1 cellular context compared by ENCODE assay signal in the genomic region with DNA sequence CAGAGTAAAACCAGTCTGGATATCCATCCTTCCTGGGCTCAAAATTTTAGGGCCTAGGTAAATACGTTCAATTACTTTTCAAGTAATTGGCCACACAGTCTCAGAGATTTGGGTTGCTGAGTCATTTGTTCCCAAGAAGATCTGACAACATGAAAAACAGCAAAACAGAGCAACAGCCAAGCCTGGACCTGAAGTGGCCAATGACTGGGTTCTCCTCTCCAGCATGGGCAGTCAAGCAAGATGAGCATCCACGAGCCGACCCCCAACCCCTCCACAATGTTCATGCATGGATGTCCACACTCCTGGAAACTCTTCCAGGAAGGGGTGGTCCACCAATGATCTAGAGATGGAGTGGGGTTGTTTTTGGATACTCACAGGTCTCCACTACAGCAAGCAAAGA.
TF ChIP-seq lines count a peak whose summit lies in the region.

No MANE protein-coding gene starts in this region.

TF ChIP-seq in endothelial cell of umbilical vein, 7 proteins besides CTCF, POLR2A, EP300 and RAD21:
- TF ChIP-seq POLR2AphosphoS5 (IDR thresholded peaks at IDR 0.05; ENCODE audit: insufficient read depth, low read depth, low read length), result no peak
- TF ChIP-seq FOS (IDR thresholded peaks at IDR 0.05; ENCODE audit: borderline replicate concordance, insufficient read depth, low read length), result no peak
- no peak for TF ChIP-seq JUN (IDR thresholded peaks at IDR 0.05; ENCODE audit: borderline replicate concordance, insufficient read depth, insufficient read length, low read depth)
- no peak for TF ChIP-seq GATA2 (IDR thresholded peaks at IDR 0.05; ENCODE audit: insufficient read depth, insufficient read length, low read depth, low read length)
- TF ChIP-seq, protein P1, sequence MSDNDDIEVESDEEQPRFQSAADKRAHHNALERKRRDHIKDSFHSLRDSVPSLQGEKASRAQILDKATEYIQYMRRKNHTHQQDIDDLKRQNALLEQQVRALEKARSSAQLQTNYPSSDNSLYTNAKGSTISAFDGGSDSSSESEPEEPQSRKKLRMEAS (IDR thresholded peaks at IDR 0.05; ENCODE audit: insufficient read depth, insufficient read length), result no peak
- TF ChIP-seq EZH2 (IDR thresholded peaks at IDR 0.05; ENCODE audit: borderline replicate concordance, low read depth, low read length, severe bottlenecking), result no peak
- no peak for TF ChIP-seq MYC (IDR thresholded peaks at IDR 0.05; ENCODE audit: low read depth, low read length)
TF ChIP-seq in endothelial cell of umbilical vein: peak in this region for 0.
